ENCODE assay signal across 1 cellular context in the genomic region with DNA sequence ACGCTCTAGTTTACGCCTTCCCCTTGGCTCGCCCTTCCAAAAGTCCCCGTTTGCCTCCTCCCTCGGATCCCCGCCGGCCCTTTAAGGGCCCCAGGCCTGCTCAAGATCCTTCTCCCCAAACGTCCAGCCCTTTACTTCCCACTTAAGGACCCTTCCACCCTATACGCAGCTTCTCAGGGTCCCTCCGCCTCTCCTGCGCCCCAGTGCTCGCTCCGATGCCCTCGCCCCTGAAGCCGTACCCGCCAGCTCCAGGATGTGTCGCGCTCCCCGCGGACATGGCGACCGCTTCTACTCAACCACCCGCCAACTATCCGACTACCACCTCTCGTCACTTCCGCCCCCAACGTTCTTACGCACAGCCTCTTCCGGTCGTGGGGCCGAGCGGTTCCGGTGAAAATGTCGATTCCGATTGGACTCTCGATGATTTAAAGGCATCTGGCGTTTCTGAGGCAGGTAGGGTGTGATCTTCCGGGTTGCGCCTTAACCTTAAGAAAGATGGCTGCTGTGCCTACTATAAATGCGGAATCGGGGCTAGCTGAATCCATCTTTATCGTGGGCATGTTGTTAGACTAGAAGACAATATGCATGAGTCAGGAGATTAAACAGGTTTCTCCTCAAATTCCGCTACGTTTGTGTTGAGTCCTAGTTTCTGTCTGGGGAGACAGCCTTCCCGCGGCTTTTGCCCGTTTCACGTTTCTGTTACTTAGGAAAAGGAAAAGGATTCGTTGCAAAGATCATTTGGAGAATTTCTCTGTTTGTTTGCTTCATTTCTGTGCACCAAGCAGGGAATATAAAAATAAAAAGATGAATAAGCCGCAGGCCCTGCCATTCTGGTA.
TF ChIP-seq lines count a peak whose summit lies in the region.

A gene (minus strand): TSS at position 317 of the 836 bp plus-strand sequence. CDS start 40 bp downstream, at position 277.

TF ChIP-seq in HEK293, 187 proteins besides CTCF, POLR2A, EP300 and RAD21 (continued from another document):
- TF ChIP-seq, protein P1, sequence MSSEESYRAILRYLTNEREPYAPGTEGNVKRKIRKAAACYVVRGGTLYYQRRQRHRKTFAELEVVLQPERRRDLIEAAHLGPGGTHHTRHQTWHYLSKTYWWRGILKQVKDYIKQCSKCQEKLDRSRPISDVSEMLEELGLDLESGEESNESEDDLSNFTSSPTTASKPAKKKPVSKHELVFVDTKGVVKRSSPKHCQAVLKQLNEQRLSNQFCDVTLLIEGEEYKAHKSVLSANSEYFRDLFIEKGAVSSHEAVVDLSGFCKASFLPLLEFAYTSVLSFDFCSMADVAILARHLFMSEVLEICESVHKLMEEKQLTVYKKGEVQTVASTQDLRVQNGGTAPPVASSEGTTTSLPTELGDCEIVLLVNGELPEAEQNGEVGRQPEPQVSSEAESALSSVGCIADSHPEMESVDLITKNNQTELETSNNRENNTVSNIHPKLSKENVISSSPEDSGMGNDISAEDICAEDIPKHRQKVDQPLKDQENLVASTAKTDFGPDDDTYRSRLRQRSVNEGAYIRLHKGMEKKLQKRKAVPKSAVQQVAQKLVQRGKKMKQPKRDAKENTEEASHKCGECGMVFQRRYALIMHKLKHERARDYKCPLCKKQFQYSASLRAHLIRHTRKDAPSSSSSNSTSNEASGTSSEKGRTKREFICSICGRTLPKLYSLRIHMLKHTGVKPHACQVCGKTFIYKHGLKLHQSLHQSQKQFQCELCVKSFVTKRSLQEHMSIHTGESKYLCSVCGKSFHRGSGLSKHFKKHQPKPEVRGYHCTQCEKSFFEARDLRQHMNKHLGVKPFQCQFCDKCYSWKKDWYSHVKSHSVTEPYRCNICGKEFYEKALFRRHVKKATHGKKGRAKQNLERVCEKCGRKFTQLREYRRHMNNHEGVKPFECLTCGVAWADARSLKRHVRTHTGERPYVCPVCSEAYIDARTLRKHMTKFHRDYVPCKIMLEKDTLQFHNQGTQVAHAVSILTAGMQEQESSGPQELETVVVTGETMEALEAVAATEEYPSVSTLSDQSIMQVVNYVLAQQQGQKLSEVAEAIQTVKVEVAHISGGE (tag by site-specific recombination; conservative IDR thresholded peaks at IDR 0.05; ENCODE audit: low read depth) = peak; percentile 93
- TF ChIP-seq SCRT1 (tag by site-specific recombination; IDR thresholded peaks at IDR 0.05; ENCODE audit: borderline replicate concordance) (no peak), RBAK (tag by site-specific recombination; IDR thresholded peaks at IDR 0.05) (no peak), YY2 (tag by site-specific recombination; IDR thresholded peaks at IDR 0.05) (peak; percentile 88), ZNF266 (tag by site-specific recombination; IDR thresholded peaks at IDR 0.05; ENCODE audit: low read depth) (no peak), ZNF664 (tag by site-specific recombination; IDR thresholded peaks at IDR 0.05) (peak; percentile 45)
- TF ChIP-seq, protein P2, sequence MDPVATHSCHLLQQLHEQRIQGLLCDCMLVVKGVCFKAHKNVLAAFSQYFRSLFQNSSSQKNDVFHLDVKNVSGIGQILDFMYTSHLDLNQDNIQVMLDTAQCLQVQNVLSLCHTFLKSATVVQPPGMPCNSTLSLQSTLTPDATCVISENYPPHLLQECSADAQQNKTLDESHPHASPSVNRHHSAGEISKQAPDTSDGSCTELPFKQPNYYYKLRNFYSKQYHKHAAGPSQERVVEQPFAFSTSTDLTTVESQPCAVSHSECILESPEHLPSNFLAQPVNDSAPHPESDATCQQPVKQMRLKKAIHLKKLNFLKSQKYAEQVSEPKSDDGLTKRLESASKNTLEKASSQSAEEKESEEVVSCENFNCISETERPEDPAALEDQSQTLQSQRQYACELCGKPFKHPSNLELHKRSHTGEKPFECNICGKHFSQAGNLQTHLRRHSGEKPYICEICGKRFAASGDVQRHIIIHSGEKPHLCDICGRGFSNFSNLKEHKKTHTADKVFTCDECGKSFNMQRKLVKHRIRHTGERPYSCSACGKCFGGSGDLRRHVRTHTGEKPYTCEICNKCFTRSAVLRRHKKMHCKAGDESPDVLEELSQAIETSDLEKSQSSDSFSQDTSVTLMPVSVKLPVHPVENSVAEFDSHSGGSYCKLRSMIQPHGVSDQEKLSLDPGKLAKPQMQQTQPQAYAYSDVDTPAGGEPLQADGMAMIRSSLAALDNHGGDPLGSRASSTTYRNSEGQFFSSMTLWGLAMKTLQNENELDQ (tag by site-specific recombination; IDR thresholded peaks at IDR 0.05; ENCODE audit: low read depth) = no peak
- TF ChIP-seq, protein P3, sequence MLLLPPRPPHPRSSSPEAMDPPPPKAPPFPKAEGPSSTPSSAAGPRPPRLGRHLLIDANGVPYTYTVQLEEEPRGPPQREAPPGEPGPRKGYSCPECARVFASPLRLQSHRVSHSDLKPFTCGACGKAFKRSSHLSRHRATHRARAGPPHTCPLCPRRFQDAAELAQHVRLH (tag by site-specific recombination; IDR thresholded peaks at IDR 0.05) = peak; percentile 100
- TF ChIP-seq, protein P4, sequence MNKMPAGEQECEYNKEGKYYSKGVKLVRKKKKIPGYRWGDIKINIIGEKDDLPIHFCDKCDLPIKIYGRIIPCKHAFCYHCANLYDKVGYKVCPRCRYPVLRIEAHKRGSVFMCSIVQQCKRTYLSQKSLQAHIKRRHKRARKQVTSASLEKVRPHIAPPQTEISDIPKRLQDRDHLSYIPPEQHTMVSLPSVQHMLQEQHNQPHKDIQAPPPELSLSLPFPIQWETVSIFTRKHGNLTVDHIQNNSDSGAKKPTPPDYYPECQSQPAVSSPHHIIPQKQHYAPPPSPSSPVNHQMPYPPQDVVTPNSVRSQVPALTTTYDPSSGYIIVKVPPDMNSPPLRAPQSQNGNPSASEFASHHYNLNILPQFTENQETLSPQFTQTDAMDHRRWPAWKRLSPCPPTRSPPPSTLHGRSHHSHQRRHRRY (tag by site-specific recombination; IDR thresholded peaks at IDR 0.05) = no peak
- TF ChIP-seq, protein P5, sequence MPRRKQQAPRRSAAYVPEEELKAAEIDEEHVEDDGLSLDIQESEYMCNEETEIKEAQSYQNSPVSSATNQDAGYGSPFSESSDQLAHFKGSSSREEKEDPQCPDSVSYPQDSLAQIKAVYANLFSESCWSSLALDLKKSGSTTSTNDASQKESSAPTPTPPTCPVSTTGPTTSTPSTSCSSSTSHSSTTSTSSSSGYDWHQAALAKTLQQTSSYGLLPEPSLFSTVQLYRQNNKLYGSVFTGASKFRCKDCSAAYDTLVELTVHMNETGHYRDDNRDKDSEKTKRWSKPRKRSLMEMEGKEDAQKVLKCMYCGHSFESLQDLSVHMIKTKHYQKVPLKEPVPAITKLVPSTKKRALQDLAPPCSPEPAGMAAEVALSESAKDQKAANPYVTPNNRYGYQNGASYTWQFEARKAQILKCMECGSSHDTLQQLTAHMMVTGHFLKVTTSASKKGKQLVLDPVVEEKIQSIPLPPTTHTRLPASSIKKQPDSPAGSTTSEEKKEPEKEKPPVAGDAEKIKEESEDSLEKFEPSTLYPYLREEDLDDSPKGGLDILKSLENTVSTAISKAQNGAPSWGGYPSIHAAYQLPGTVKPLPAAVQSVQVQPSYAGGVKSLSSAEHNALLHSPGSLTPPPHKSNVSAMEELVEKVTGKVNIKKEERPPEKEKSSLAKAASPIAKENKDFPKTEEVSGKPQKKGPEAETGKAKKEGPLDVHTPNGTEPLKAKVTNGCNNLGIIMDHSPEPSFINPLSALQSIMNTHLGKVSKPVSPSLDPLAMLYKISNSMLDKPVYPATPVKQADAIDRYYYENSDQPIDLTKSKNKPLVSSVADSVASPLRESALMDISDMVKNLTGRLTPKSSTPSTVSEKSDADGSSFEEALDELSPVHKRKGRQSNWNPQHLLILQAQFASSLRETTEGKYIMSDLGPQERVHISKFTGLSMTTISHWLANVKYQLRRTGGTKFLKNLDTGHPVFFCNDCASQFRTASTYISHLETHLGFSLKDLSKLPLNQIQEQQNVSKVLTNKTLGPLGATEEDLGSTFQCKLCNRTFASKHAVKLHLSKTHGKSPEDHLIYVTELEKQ (tag by site-specific recombination; IDR thresholded peaks at IDR 0.05; ENCODE audit: borderline replicate concordance) = no peak
